19 cellular contexts compared by ENCODE assay signal in genomic region chr15:101028772-101029438, GRCh38.
DNase-seq lines count a peak whose midpoint lies in the region; ATAC-seq and TF ChIP-seq lines count a peak whose summit lies in the region.
"Had no signal": no experiment of that assay in that cellular context is flagged by ENCODE, and none has a peak within 500 bp of the region (broad histone marks: within the 10 kb centered on the region; RNA-seq: fewer than 3 reads in every experiment).

No MANE protein-coding gene starts in this region.

- H3K4me1 Mint-ChIP-seq in glutamatergic neuron (ENCODE audit: low read depth, unreplicated experiment), result peaks cover 1% of the 10 kb centered on the region
- H3K4me1 Mint-ChIP-seq: CD4-positive, alpha-beta memory T cell had no signal

- no peaks in the 10 kb centered on the region for H3K27me3 ChIP-seq in RWPE2 (ENCODE audit: insufficient read depth, poor library complexity, severe bottlenecking)
- H3K27me3 ChIP-seq: brain microvascular endothelial cell, upper lobe of left lung had no signal

- H3K9me3 ChIP-seq in RWPE2 (ENCODE audit: severe bottlenecking), result no peaks in the 10 kb centered on the region
- H3K9me3 ChIP-seq: upper lobe of left lung had no signal

- H3K36me3 ChIP-seq in RWPE2 (ENCODE audit: low read depth), result 0 out of 2 replicates have a peak, but pooled peaks cover 6% of the 10 kb centered on the region
- H3K36me3 ChIP-seq: brain microvascular endothelial cell had no signal

- no peak overlapping the region for H3K4me3 ChIP-seq in RWPE2 (ENCODE audit: severe bottlenecking)
- H3K4me3 ChIP-seq: upper lobe of left lung had no signal

- peaks cover 7% of the 10 kb centered on the region for H3K9me3 Mint-ChIP-seq in glutamatergic neuron (ENCODE audit: unreplicated experiment)
- H3K9me3 Mint-ChIP-seq: activated naive CD8-positive, alpha-beta T cell treated with anti-CD3 and anti-CD28 coated beads, Interleukin-2, amount 10 ng/mL, durations not matched to agents 7 days and 5 days; activated T-helper 1 cell treated with anti-CD3 and anti-CD28 coated beads, Interleukin-12 subunit alpha, Interleukin-12 subunit beta, Interleukin-2, Interleukin-4 antibody, amounts not matched to agents 30 ng/mL and 10 ng/mL and 1 ng/mL, durations not matched to agents 14 hours and 24 hours and 36 hours; stimulated activated memory B cell treated with anti-CD40 and anti-IgM and Interleukin-4, amounts not matched to agents 10 μg/mL and 1 μg/mL and 100 μg/mL, for 72 hours had no signal

- intact Hi-C loops in sciatic nerve (cut with DNase I), result no loop called here

- H3K27me3 Mint-ChIP-seq in glutamatergic neuron (ENCODE audit: unreplicated experiment), result peaks cover 4% of the 10 kb centered on the region
- H3K27me3 Mint-ChIP-seq: stimulated activated memory B cell treated with anti-CD40 and anti-IgM and Interleukin-4, amounts not matched to agents 10 μg/mL and 1 μg/mL and 100 μg/mL, for 72 hours had no signal

- no peak overlapping the region for H3K4me3 Mint-ChIP-seq in glutamatergic neuron (ENCODE audit: unreplicated experiment)
- H3K4me3 Mint-ChIP-seq: activated naive CD8-positive, alpha-beta T cell treated with anti-CD3 and anti-CD28 coated beads, Interleukin-2, amount 10 ng/mL, durations not matched to agents 7 days and 5 days; activated T-helper 1 cell treated with anti-CD3 and anti-CD28 coated beads, Interleukin-12 subunit alpha, Interleukin-12 subunit beta, Interleukin-2, Interleukin-4 antibody, amounts not matched to agents 30 ng/mL and 10 ng/mL and 1 ng/mL, durations not matched to agents 14 hours and 24 hours and 36 hours; CD4-positive, alpha-beta memory T cell; nephron progenitor cell; stimulated activated memory B cell treated with anti-CD40 and anti-IgM and Interleukin-4, amounts not matched to agents 10 μg/mL and 1 μg/mL and 100 μg/mL, for 72 hours had no signal

- H3K27ac ChIP-seq in RWPE2 (ENCODE audit: poor library complexity, severe bottlenecking), result no peak overlapping the region
- H3K27ac ChIP-seq: brain microvascular endothelial cell, upper lobe of left lung had no signal

- ATAC-seq in RWPE2 (ENCODE audit: low read depth) (no peak), sciatic nerve (no peak), GM19397 (IDR thresholded peaks at IDR 0.05; ENCODE audit: unreplicated experiment) (no peak), HG03097 (IDR thresholded peaks at IDR 0.05; ENCODE audit: low FRiP score, unreplicated experiment) (no peak)
- ATAC-seq: esophagus mucosa; stimulated activated memory B cell treated with anti-CD40 and anti-IgM and Interleukin-4, amounts not matched to agents 10 μg/mL and 1 μg/mL and 100 μg/mL, for 72 hours had no signal

- no peaks in the 10 kb centered on the region for H3K36me3 Mint-ChIP-seq in glutamatergic neuron (ENCODE audit: unreplicated experiment)
- H3K36me3 Mint-ChIP-seq: activated naive CD8-positive, alpha-beta T cell treated with anti-CD3 and anti-CD28 coated beads, Interleukin-2, amount 10 ng/mL, durations not matched to agents 7 days and 5 days; CD4-positive, alpha-beta memory T cell had no signal

- H3K4me1 ChIP-seq in RWPE2 (ENCODE audit: insufficient read depth, poor library complexity, severe bottlenecking), result peaks cover under 1% of the 10 kb centered on the region

- H3K27ac Mint-ChIP-seq in glutamatergic neuron (ENCODE audit: unreplicated experiment), result no peak overlapping the region
- H3K27ac Mint-ChIP-seq: activated naive CD8-positive, alpha-beta T cell treated with anti-CD3 and anti-CD28 coated beads, Interleukin-2, amount 10 ng/mL, durations not matched to agents 7 days and 5 days; activated T-helper 1 cell treated with anti-CD3 and anti-CD28 coated beads, Interleukin-12 subunit alpha, Interleukin-12 subunit beta, Interleukin-2, Interleukin-4 antibody, amounts not matched to agents 30 ng/mL and 10 ng/mL and 1 ng/mL, durations not matched to agents 14 hours and 24 hours and 36 hours; nephron progenitor cell; stimulated activated memory B cell treated with anti-CD40 and anti-IgM and Interleukin-4, amounts not matched to agents 10 μg/mL and 1 μg/mL and 100 μg/mL, for 72 hours had no signal

- DNase-seq in D341Med (ENCODE audit: low spot score) (peak; percentile 18), RWPE2 (ENCODE audit: low spot score) (peak; percentile 64), glutamatergic neuron (peak; percentile 3), sciatic nerve (ENCODE audit: low spot score) (peak; percentile 51), CD1c-positive myeloid dendritic cell (ENCODE audit: extremely low spot score) (no peak), NCI-H748 (lab: John Stamatoyannopoulos, UW; ENCODE audit: unreplicated experiment) (no peak)
- DNase-seq: activated CD4-positive, alpha-beta T cell treated with anti-CD3 and anti-CD28 coated beads, Interleukin-2, amount 50 U/mL, for 1 hour; activated naive CD8-positive, alpha-beta T cell treated with anti-CD3 and anti-CD28 coated beads, Interleukin-2, amount 10 ng/mL, durations not matched to agents 7 days and 5 days; brain microvascular endothelial cell; CD4-positive, alpha-beta memory T cell; mesenchymal stem cell; NCI-H2227 treated with DMSO at 0.1 percent for 48 hours; nephron progenitor cell had no signal

- no peak for TF ChIP-seq CTCF in RWPE2 (IDR thresholded peaks at IDR 0.05; ENCODE audit: poor library complexity, severe bottlenecking)
- no peak for TF ChIP-seq CTCF in glutamatergic neuron (IDR thresholded peaks at IDR 0.05; ENCODE audit: partially characterized antibody, unreplicated experiment)

Comparison
In these comparisons a context has a peak if more than half of its experiments do, and no peak if none do; other contexts are left out.
1. DNase-seq: peak in D341Med (single experiment), RWPE2 (single experiment), glutamatergic neuron (single experiment) and sciatic nerve (single experiment); none in CD1c-positive myeloid dendritic cell (single experiment) and NCI-H748 (single experiment).